10 cellular contexts compared by ENCODE assay signal in the genomic region with DNA sequence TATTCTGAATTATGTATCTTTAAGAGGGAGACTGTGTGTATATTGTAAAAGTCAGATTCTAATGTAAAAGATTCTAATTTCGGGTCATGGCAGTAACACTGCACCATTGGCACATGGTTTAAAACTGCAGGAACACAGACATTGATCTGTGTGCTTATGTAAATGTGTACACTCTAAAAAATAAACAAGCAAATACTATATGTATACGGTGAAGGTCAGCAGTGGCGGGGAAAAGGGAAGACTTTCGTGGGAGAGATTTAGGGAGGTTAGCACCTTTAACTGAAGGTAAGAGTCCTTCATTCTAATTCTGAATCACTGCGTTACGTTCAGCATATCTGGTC.
DNase-seq lines count a peak whose midpoint lies in the region; ATAC-seq and TF ChIP-seq lines count a peak whose summit lies in the region.
"Had no signal": no experiment of that assay in that cellular context is flagged by ENCODE, and none has a peak within 500 bp of the region (broad histone marks: within the 10 kb centered on the region; RNA-seq: fewer than 3 reads in every experiment).

No MANE protein-coding gene starts in this region.

- H3K9me3 Mint-ChIP-seq in H9, result peaks cover 21 to 25% of the 10 kb centered on the region in 2 experiments

- no peak overlapping the region for H4K8ac ChIP-seq in H9 (replicated peaks; ENCODE audit: insufficient read length, low read depth, low read length)

- peak overlapping the region in 2 of 3 experiments; percentile 18 to 99; a peak in 4 of 7 replicates for H3K27ac Mint-ChIP-seq in H9

- H3K14ac ChIP-seq in H9 (ENCODE audit: insufficient read depth, low read length), result no peak overlapping the region

- H3K36me3 ChIP-seq in adrenal gland (replicated peaks in 1 of 2) (no peaks in the 10 kb centered on the region), liver (ENCODE audit: control insufficient read depth in 4 of 4, insufficient read depth in 3 of 4, low read depth in 1 of 4, low read length in 3 of 4) (no peaks in the 10 kb centered on the region), spleen (no peaks in the 10 kb centered on the region)

- H3T11ph ChIP-seq in H9 (ENCODE audit: low read length), result no peak overlapping the region

- H3K4me2 ChIP-seq in H9 (ENCODE audit: insufficient read depth, insufficient read length, low read length), result no peak overlapping the region

- H3K27me3 ChIP-seq in H9 (ENCODE audit: insufficient read depth, low read length) (no peaks in the 10 kb centered on the region), adrenal gland (no peaks in the 10 kb centered on the region), liver (ENCODE audit: control insufficient read depth in 4 of 4, insufficient read depth in 4 of 4, low read length in 3 of 4) (no peaks in the 10 kb centered on the region), spleen (replicated peaks in 1 of 7) (no peaks in the 10 kb centered on the region)

- H3K9me3 ChIP-seq in H9 (ENCODE audit: control insufficient read depth, low read depth, low read length) (no peaks in the 10 kb centered on the region), adrenal gland (replicated peaks in 1 of 3) (no peaks in the 10 kb centered on the region), liver (ENCODE audit: control insufficient read depth in 4 of 4, low read length in 3 of 4) (no peaks in the 10 kb centered on the region), spleen (peaks cover 0 to 3% (median 0%) of the 10 kb centered on the region in 8 donors)

- peak overlapping the region; percentile 27 for H2AFZ ChIP-seq in H9 (ENCODE audit: low read length)

- H3K9ac ChIP-seq in H9 (ENCODE audit: extremely low read depth, insufficient read length, low read length), result no peak overlapping the region
- H3K9ac ChIP-seq in liver (ENCODE audit: low read depth in 1 of 2, low read length in 2 of 2), result no peak overlapping the region

- H3K4me1 Mint-ChIP-seq in H9, result peaks cover 13 to 15% of the 10 kb centered on the region in 2 experiments

- H3K4me1 ChIP-seq in H9 (ENCODE audit: insufficient read depth, low read length) (no peaks in the 10 kb centered on the region), adrenal gland (replicated peaks in 1 of 2) (peaks cover 0 to 8% of the 10 kb centered on the region in 2 donors), liver (ENCODE audit: control insufficient read depth in 4 of 4, insufficient read depth in 4 of 4, low read length in 3 of 4) (peaks cover 0 to 11% (median 7%) of the 10 kb centered on the region in 4 donors), spleen (peaks cover 0 to 16% (median 9%) of the 10 kb centered on the region in 6 donors)

- DNase-seq in H9 (no peak), adrenal gland (no peak), spleen (no peak), caudate nucleus (lab: John Stamatoyannopoulos, UW) (no peak), NCI-H345 (lab: John Stamatoyannopoulos, UW) (no peak), AG08395 (ENCODE audit: low spot score) (no peak)
- DNase-seq: activated CD4-positive, alpha-beta T cell treated with anti-CD3 and anti-CD28 coated beads, Interleukin-2, amount 50 U/mL, for 4 hours had no signal

- no peak overlapping the region for H3K18ac ChIP-seq in H9 (ENCODE audit: insufficient read length, low read depth, low read length)

- intact Hi-C loops in adrenal gland (cut with DNase I) (loop anchor here in 1 of 2 donors (10.0 kb wide), 1 partner anchor 224 kb away; no protein-coding TSS in a partner anchor), spleen (cut with DNase I; ENCODE audit: low total_unique reads) (no loop called here)

- H3K23me2 ChIP-seq in H9 (ENCODE audit: insufficient read length, low read depth, low read length, poor library complexity, severe bottlenecking), result no peaks in the 10 kb centered on the region

- peaks cover 5 to 28% (median 12%) of the 10 kb centered on the region in 3 experiments for H3K36me3 Mint-ChIP-seq in H9 (ENCODE audit: insufficient read depth in 1 of 3, low read depth in 3 of 3)

- WGBS in H9 (ENCODE audit: extremely low coverage, insufficient read length, low lambda C conversion rate), result no CpG with 5 or more reads among the region's 6 CpGs
- WGBS in adrenal gland, 4 donors, result 34 to 58% (median 51%) methylated on average over 6 of the region's 6 CpGs
- 25% methylated on average over 6 of the region's 6 CpGs for WGBS in liver
- 76 to 86% (median 79%) methylated on average over 6 of the region's 6 CpGs for WGBS in spleen, 5 donors

- no peaks in the 10 kb centered on the region for H4K20me1 ChIP-seq in H9 (ENCODE audit: control insufficient read depth, insufficient read depth, insufficient read length)

- no peak overlapping the region; a peak in 1 of 5 replicates for H3K4me3 Mint-ChIP-seq in H9

- no peak for TF ChIP-seq RAD21 in liver (IDR thresholded peaks at IDR 0.05)

- no peak overlapping the region for H3K56ac ChIP-seq in H9 (ENCODE audit: insufficient read length, low read depth, low read length)

- H3K79me1 ChIP-seq in H9 (ENCODE audit: insufficient read depth, low read depth, low read length, poor library complexity, severe bottlenecking), result no peaks in the 10 kb centered on the region

- no peak for ATAC-seq in GM18520 (IDR thresholded peaks at IDR 0.05; ENCODE audit: unreplicated experiment)

- no peak overlapping the region for H2BK20ac ChIP-seq in H9 (ENCODE audit: low read depth, low read length, poor library complexity, severe bottlenecking)

- H4K91ac ChIP-seq in H9 (ENCODE audit: insufficient read length, low read depth, low read length), result no peak overlapping the region

- TF ChIP-seq CTCF in H9 (conservative IDR thresholded peaks at IDR 0.05) (no peak), adrenal gland (IDR thresholded peaks at IDR 0.05) (no peak), liver (IDR thresholded peaks at IDR 0.05; ENCODE audit: low read depth, low read length, missing input control) (no peak), spleen (IDR thresholded peaks at IDR 0.05 in 8 of 11, conservative IDR thresholded peaks at IDR 0.05 in 3 of 11) (no peak)

- no peak overlapping the region for H2BK12ac ChIP-seq in H9 (ENCODE audit: insufficient read length, low read depth, low read length)

- H3K27ac ChIP-seq in H9 (ENCODE audit: insufficient read length, low read depth, low read length) (no peak overlapping the region), adrenal gland (peak overlapping the region in 4 of 5 donors; percentile 66 to 94 (median 90)), liver (ENCODE audit: low read depth in 1 of 2, low read length in 2 of 2) (peak overlapping the region; percentile 87 to 97), spleen (peak overlapping the region in 6 of 8 donors; percentile 48 to 83 (median 76)), caudate nucleus (ENCODE audit: low read depth, low read length) (no peak overlapping the region)

- H4K5ac ChIP-seq in H9 (ENCODE audit: insufficient read length, low read depth, low read length), result peak overlapping the region; percentile 13

- TF ChIP-seq POLR2A in adrenal gland (IDR thresholded peaks at IDR 0.05) (no peak), spleen (IDR thresholded peaks at IDR 0.05) (no peak)

- no peaks in the 10 kb centered on the region; the same call in 1 of the 2 replicates for H3K27me3 Mint-ChIP-seq in H9 (ENCODE audit: low read depth)
- H3K27me3 Mint-ChIP-seq: activated naive CD8-positive, alpha-beta T cell treated with anti-CD3 and anti-CD28 coated beads, Interleukin-2, amount 50 U/mL, for 24 hours had no signal

- H2BK15ac ChIP-seq in H9 (ENCODE audit: low read depth, low read length), result no peak overlapping the region

- no peaks in the 10 kb centered on the region for H3K79me2 ChIP-seq in H9 (ENCODE audit: insufficient read depth, low read length)

- H2BK5ac ChIP-seq in H9 (ENCODE audit: insufficient read length, low read length), result no peak overlapping the region

- no peak overlapping the region for H3K4ac ChIP-seq in H9 (ENCODE audit: low read depth, low read length)

- H2AK5ac ChIP-seq in H9 (ENCODE audit: insufficient read length, low read length), result no peak overlapping the region

- H3K23ac ChIP-seq in H9 (ENCODE audit: insufficient read length, low read depth, low read length), result no peak overlapping the region

- H3K4me3 ChIP-seq in adrenal gland (peak overlapping the region in 1 of 4 donors; percentile 57), liver (ENCODE audit: low read depth in 1 of 3, low read length in 3 of 3) (no peak overlapping the region), spleen (peak overlapping the region in 1 of 8 donors; percentile 60)

- H2BK120ac ChIP-seq in H9 (ENCODE audit: low read depth, low read length, poor library complexity, severe bottlenecking), result no peak overlapping the region

TF ChIP-seq in liver, 16 proteins besides CTCF, POLR2A, EP300 and RAD21:
- TF ChIP-seq FOXA2 (IDR thresholded peaks at IDR 0.05), result peak; percentile 59
- TF ChIP-seq, protein P1, sequence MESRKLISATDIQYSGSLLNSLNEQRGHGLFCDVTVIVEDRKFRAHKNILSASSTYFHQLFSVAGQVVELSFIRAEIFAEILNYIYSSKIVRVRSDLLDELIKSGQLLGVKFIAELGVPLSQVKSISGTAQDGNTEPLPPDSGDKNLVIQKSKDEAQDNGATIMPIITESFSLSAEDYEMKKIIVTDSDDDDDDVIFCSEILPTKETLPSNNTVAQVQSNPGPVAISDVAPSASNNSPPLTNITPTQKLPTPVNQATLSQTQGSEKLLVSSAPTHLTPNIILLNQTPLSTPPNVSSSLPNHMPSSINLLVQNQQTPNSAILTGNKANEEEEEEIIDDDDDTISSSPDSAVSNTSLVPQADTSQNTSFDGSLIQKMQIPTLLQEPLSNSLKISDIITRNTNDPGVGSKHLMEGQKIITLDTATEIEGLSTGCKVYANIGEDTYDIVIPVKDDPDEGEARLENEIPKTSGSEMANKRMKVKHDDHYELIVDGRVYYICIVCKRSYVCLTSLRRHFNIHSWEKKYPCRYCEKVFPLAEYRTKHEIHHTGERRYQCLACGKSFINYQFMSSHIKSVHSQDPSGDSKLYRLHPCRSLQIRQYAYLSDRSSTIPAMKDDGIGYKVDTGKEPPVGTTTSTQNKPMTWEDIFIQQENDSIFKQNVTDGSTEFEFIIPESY (IDR thresholded peaks at IDR 0.05), result no peak

Comparison
In these comparisons a context has a peak if more than half of its experiments do, and no peak if none do; other contexts are left out.
1. H3K27ac ChIP-seq: peak in adrenal gland (4 of 5), liver (2 of 2) and spleen (6 of 8); none in H9 (single experiment) and caudate nucleus (single experiment).